8 cellular contexts compared by ENCODE assay signal in the genomic region with DNA sequence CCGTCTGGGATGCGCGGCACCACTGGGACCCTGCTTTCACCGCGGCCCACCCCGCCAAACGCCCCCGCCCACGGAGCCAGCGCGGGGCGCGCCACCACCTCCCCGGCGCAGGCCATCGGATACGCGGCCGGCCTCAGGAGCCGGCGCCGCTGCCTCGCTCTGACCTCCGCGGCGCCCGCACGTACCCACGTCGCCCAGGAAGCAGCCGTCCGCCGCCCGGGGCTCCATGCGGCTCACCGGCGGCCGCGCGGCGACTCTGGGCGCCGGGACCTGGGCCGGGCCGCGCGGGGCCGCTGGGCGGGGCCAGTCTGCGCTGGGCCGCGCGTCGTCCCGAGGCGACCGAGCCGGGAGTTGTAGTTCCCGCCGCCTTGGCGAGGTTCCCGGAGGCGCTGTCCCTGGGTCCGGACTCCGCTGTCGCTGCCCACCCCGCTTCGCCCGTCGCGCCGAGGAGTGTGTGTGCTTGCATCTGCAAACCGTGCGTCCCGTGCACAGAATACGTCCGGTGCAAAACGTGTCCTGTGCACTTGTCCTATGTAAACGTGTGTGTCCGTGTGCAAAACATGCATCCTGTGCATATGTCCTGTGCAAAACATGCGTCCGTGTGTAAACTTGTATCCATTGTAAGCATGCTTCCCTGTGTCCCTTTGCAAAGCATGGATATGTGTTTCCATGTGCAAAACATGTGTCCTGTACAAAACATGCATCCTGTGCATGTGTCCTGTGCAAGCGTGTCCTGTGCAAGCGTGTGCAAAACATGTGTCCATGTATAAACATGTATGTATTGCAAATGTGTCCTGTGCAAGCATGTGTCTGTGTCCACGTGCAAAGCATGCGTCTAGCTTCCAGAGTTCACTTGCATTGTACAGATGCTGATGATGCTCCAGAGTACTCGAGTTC. TPM values are rescaled to one million over a fixed set of nuclear protein-coding genes. Genes with fewer than 3 reads are reported as not detected.
DNase-seq lines count a peak whose midpoint lies in the region; ATAC-seq, FAIRE-seq and TF ChIP-seq lines count a peak whose summit lies in the region.

A gene with protein sequence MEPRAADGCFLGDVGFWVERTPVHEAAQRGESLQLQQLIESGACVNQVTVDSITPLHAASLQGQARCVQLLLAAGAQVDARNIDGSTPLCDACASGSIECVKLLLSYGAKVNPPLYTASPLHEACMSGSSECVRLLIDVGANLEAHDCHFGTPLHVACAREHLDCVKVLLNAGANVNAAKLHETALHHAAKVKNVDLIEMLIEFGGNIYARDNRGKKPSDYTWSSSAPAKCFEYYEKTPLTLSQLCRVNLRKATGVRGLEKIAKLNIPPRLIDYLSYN (minus strand): TSS at position 272 of the 897 bp plus-strand sequence. CDS start 44 bp downstream, at position 228.

- H3K27me3 ChIP-seq in BLaER1: peaks cover 29% of the 10 kb centered on the region
- H3K27me3 ChIP-seq in small intestine (ENCODE audit: control insufficient read depth in 2 of 2, insufficient read depth in 2 of 2, low read length in 2 of 2): no peaks in the 10 kb centered on the region

- H3K4me3 Mint-ChIP-seq in IgD-negative memory B cell: peak within 1 kb of the TSS; percentile 91 to 97 (median 94)

- H3K4me1 Mint-ChIP-seq in IgD-negative memory B cell: peaks cover 15 to 18% (median 18%) of the 10 kb centered on the region in 3 donors

- no peak for FAIRE-seq in kidney (lab: Jason Lieb, UNC)
- FAIRE-seq in small intestine (lab: Jason Lieb, UNC): no peak

- peaks cover 3% of the 10 kb centered on the region for H3K36me3 Mint-ChIP-seq in IgD-negative memory B cell

- peak within 1 kb of the TSS; percentile 74 for H3K9ac ChIP-seq in BLaER1
- H3K9ac ChIP-seq in kidney (ENCODE audit: low read length in 2 of 2): peak within 1 kb of the TSS; percentile 17 to 37

- H3K27ac Mint-ChIP-seq in IgD-negative memory B cell: peak within 1 kb of the TSS in 1 of 3 donors; percentile 17

- peaks cover 10% of the 10 kb centered on the region for H3K27me3 Mint-ChIP-seq in IgD-negative memory B cell

- H4K20me1 ChIP-seq in BLaER1: peaks cover 11% of the 10 kb centered on the region

- peak within 1 kb of the TSS; percentile 80 for H3K4me2 ChIP-seq in BLaER1

- ATAC-seq in GM19438 (IDR thresholded peaks at IDR 0.05; ENCODE audit: low read depth, unreplicated experiment): peak; percentile 73
- ATAC-seq in HG03378 (IDR thresholded peaks at IDR 0.05; ENCODE audit: unreplicated experiment): no peak

- H3K36me3 ChIP-seq in BLaER1: no peaks in the 10 kb centered on the region
- H3K36me3 ChIP-seq in kidney (ENCODE audit: control insufficient read depth in 1 of 2, insufficient read depth in 2 of 2, low read length in 2 of 2): no peaks in the 10 kb centered on the region
- no peaks in the 10 kb centered on the region for H3K36me3 ChIP-seq in small intestine (ENCODE audit: control insufficient read depth in 2 of 2, insufficient read depth in 2 of 2, low read length in 2 of 2)

- no peaks in the 10 kb centered on the region for H3K9me3 Mint-ChIP-seq in IgD-negative memory B cell

- DNase-seq in T-helper 2 cell (peak in 4 of 5 experiments; percentile 10 to 69 (median 13)), cerebellum (ENCODE audit: low spot score) (peak; percentile 85), kidney (peak; percentile 93), small intestine (peak; percentile 80)

- H3K27ac ChIP-seq in BLaER1 (peak within 1 kb of the TSS; percentile 62), kidney (ENCODE audit: low read depth in 2 of 2, low read length in 2 of 2) (peak within 1 kb of the TSS; percentile 79 to 87), small intestine (ENCODE audit: low read depth in 1 of 2, low read length in 1 of 2) (peak within 1 kb of the TSS; percentile 92 to 93)

- no peak for TF ChIP-seq CTCF in kidney (IDR thresholded peaks at IDR 0.05; ENCODE audit: borderline replicate concordance, extremely low read depth, insufficient read depth)

- 3% methylated on average over 63 to 87 of the region's 87 CpGs for WGBS in small intestine, 3 donors

- H3K4me1 ChIP-seq in BLaER1: peaks cover 29% of the 10 kb centered on the region
- H3K4me1 ChIP-seq in kidney (ENCODE audit: control insufficient read depth in 1 of 2, insufficient read depth in 1 of 2, low read depth in 1 of 2, low read length in 2 of 2): peaks cover 6 to 18% of the 10 kb centered on the region in 2 donors
- peaks cover 3 to 4% of the 10 kb centered on the region in 2 donors for H3K4me1 ChIP-seq in small intestine (ENCODE audit: control insufficient read depth in 2 of 2, insufficient read depth in 1 of 2, low read depth in 1 of 2, low read length in 1 of 2)

- intact Hi-C loops in kidney (cut with DNase I): no loop called here

- peak within 1 kb of the TSS; percentile 76 for H3K4me3 ChIP-seq in BLaER1
- peak within 1 kb of the TSS; percentile 78 to 87 for H3K4me3 ChIP-seq in kidney (ENCODE audit: low read length in 2 of 2)
- peak within 1 kb of the TSS; percentile 83 to 100 for H3K4me3 ChIP-seq in small intestine (ENCODE audit: low read depth in 1 of 2, low read length in 2 of 2)

- H3K9me3 ChIP-seq in BLaER1 (no peaks in the 10 kb centered on the region), kidney (ENCODE audit: control insufficient read depth in 1 of 2, low read length in 2 of 2) (no peaks in the 10 kb centered on the region), small intestine (ENCODE audit: control insufficient read depth, low read depth) (no peaks in the 10 kb centered on the region)

RNA-seq across cellular contexts. Expression of the gene that starts here (rescaled TPM):
- polyA plus RNA-seq in IgD-negative memory B cell (6.6 TPM), kidney (ENCODE audit: insufficient read depth, low read depth, low replicate concordance) (95.1 TPM), small intestine (100 to 1,000 TPM in 2 of 3 donors, 10 to 100 TPM in 1; 38.0 to 155 (median 104) TPM)
- total RNA-seq in cerebellum (11.9 TPM), kidney (47.7 TPM)

Comparison
In these comparisons a context has a peak if more than half of its experiments do, and no peak if none do; other contexts are left out.
1. DNase-seq: peak in every context shown above with its lines; median percentile 93 in kidney; 85 in cerebellum; 80 in small intestine; 13 in T-helper 2 cell.